ENCODE assay signal across 1 cellular context in genomic region chr6:167493310-167493709, GRCh38.
A peak's percentile ranks its signal among the peaks of the same experiment; 100 is the strongest.
TF ChIP-seq lines count a peak whose summit lies in the region.

No MANE protein-coding gene starts in this region.

TF ChIP-seq in HEK293, 187 proteins besides CTCF, POLR2A, EP300 and RAD21 (continued from another document):
- TF ChIP-seq HOXD13 (CRISPR knock-in tag; IDR thresholded peaks at IDR 0.05; ENCODE audit: borderline replicate concordance) (no peak), ZNF768 (tag by site-specific recombination; IDR thresholded peaks at IDR 0.05) (no peak), ZSCAN18 (tag by site-specific recombination; IDR thresholded peaks at IDR 0.05) (no peak), ZNF544 (tag by site-specific recombination; IDR thresholded peaks at IDR 0.05) (no peak), ZNF645 (tag by site-specific recombination; IDR thresholded peaks at IDR 0.05) (no peak), YY2 (tag by site-specific recombination; IDR thresholded peaks at IDR 0.05) (no peak), ZNF514 (tag by site-specific recombination; IDR thresholded peaks at IDR 0.05) (no peak), ZNF292 (tag by site-specific recombination; IDR thresholded peaks at IDR 0.05; ENCODE audit: borderline replicate concordance, low read depth) (no peak), ZSCAN4 (tag by site-specific recombination; IDR thresholded peaks at IDR 0.05) (peak; percentile 98), INSM2 (tag by site-specific recombination; IDR thresholded peaks at IDR 0.05) (no peak), HOXA7 (CRISPR knock-in tag; IDR thresholded peaks at IDR 0.05; ENCODE audit: borderline replicate concordance) (no peak), ATF2 (tag by site-specific recombination; IDR thresholded peaks at IDR 0.05; ENCODE audit: low read depth) (no peak)
